ENCODE assay signal across 27 cellular contexts in the genomic region with DNA sequence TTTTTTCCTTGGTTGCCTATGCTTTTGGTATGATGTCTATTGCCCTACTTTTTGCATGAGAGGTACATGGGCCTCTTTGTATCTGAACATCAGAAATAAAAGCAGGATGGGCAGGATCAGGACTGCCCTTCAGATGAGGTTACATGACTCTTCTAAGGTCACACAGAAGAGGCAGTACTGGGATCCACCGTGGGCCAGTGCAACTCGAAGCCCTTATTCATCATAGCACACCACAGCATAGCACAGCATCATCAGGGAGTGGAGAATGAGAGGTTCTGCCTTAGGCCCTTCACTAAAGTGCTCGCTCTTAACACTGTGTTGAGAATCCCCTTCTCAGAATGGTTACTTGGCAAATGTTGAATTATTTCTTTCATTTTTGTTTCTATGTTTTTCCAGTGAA.
"Had no signal": no experiment of that assay in that cellular context is flagged by ENCODE, and none has a peak within 500 bp of the region (broad histone marks: within the 10 kb centered on the region; RNA-seq: fewer than 3 reads in every experiment).

No MANE protein-coding gene starts in this region.

- DNase-seq: activated B cell treated with CpG ODN at 0.5 μM for 24 hours; activated CD4-positive, alpha-beta memory T cell treated with anti-CD3 and anti-CD28 coated beads for 36 hours; activated CD4-positive, alpha-beta T cell treated with anti-CD3 and anti-CD28 coated beads for 4 hours; activated CD4-positive, alpha-beta T cell treated with anti-CD3 and anti-CD28 coated beads, Interleukin-2, amount 50 U/mL, for 1 hour; activated CD4-positive, CD25-positive, alpha-beta regulatory T cell treated with anti-CD3 and anti-CD28 coated beads, Interleukin-2, amount 50 U/mL, for 72 hours; activated CD8-positive, alpha-beta memory T cell treated with anti-CD3 and anti-CD28 coated beads, Interleukin-2, amount 10 ng/mL, durations not matched to agents 7 days and 5 days; activated CD8-positive, alpha-beta memory T cell treated with anti-CD3 and anti-CD28 coated beads, Interleukin-2, amount 50 U/mL, for 48 hours; activated effector memory CD4-positive, alpha-beta T cell treated with Interleukin-2 at 50 U/mL for 16 hours; activated naive CD4-positive, alpha-beta T cell treated with anti-CD3 and anti-CD28 coated beads for 36 hours; activated T-cell treated with anti-CD3 and anti-CD28 coated beads, Interleukin-2, amount 50 U/mL, for 48 hours; adrenal gland; body of pancreas; central memory CD4-positive, alpha-beta T cell; Karpas-422; NCI-H1105; NCI-H1436; NCI-H1694; NCI-H1930; NCI-H2081 treated with DMSO at 0.1 percent for 48 hours; NCI-H345; NCI-H524 treated with DMSO at 0.1 percent for 48 hours; SHP77; SJCRH30 had no signal

- H3K36me3 ChIP-seq: adrenal gland, SJCRH30 had no signal

- H3K27me3 ChIP-seq: adrenal gland, body of pancreas, SJCRH30 had no signal

- H3K4me3 ChIP-seq: adrenal gland, body of pancreas, SJCRH30, SK-N-MC had no signal

- ATAC-seq: activated CD8-positive, alpha-beta memory T cell treated with anti-CD3 and anti-CD28 coated beads, Interleukin-2, amount 10 ng/mL, durations not matched to agents 7 days and 5 days; activated naive CD4-positive, alpha-beta T cell treated with anti-CD3 and anti-CD28 coated beads, Interleukin-2, amount 50 U/mL, for 72 hours; body of pancreas; Panc1 had no signal

- H3K36me3 Mint-ChIP-seq: activated CD4-positive, alpha-beta memory T cell treated with anti-CD3 and anti-CD28 coated beads for 36 hours; activated CD8-positive, alpha-beta memory T cell treated with anti-CD3 and anti-CD28 coated beads, Interleukin-2, amount 10 ng/mL, durations not matched to agents 7 days and 5 days had no signal

- H3K9me3 Mint-ChIP-seq: activated B cell treated with CpG ODN at 0.5 μM for 24 hours; activated CD4-positive, alpha-beta memory T cell treated with anti-CD3 and anti-CD28 coated beads for 36 hours; activated naive CD4-positive, alpha-beta T cell treated with anti-CD3 and anti-CD28 coated beads for 36 hours; activated naive CD4-positive, alpha-beta T cell treated with anti-CD3 and anti-CD28 coated beads, Interleukin-2, amount 50 U/mL, for 72 hours had no signal

- H3K9me3 ChIP-seq: adrenal gland, body of pancreas, SJCRH30 had no signal

- H3K27ac Mint-ChIP-seq: activated B cell treated with CpG ODN at 0.5 μM for 24 hours; activated CD4-positive, alpha-beta memory T cell treated with anti-CD3 and anti-CD28 coated beads for 36 hours; activated CD8-positive, alpha-beta memory T cell treated with anti-CD3 and anti-CD28 coated beads, Interleukin-2, amount 10 ng/mL, durations not matched to agents 7 days and 5 days; activated naive CD4-positive, alpha-beta T cell treated with anti-CD3 and anti-CD28 coated beads for 36 hours; activated naive CD4-positive, alpha-beta T cell treated with anti-CD3 and anti-CD28 coated beads, Interleukin-2, amount 50 U/mL, for 72 hours had no signal

- H3K4me3 Mint-ChIP-seq: activated B cell treated with CpG ODN at 0.5 μM for 24 hours; activated CD4-positive, alpha-beta memory T cell treated with anti-CD3 and anti-CD28 coated beads for 36 hours; activated CD8-positive, alpha-beta memory T cell treated with anti-CD3 and anti-CD28 coated beads, Interleukin-2, amount 10 ng/mL, durations not matched to agents 7 days and 5 days; activated naive CD4-positive, alpha-beta T cell treated with anti-CD3 and anti-CD28 coated beads for 36 hours had no signal

- H3K27ac ChIP-seq: body of pancreas, SJCRH30, SK-N-MC, VCaP had no signal

- H3K4me1 Mint-ChIP-seq: activated B cell treated with CpG ODN at 0.5 μM for 24 hours had no signal
